8 cellular contexts compared by ENCODE assay signal in the genomic region with DNA sequence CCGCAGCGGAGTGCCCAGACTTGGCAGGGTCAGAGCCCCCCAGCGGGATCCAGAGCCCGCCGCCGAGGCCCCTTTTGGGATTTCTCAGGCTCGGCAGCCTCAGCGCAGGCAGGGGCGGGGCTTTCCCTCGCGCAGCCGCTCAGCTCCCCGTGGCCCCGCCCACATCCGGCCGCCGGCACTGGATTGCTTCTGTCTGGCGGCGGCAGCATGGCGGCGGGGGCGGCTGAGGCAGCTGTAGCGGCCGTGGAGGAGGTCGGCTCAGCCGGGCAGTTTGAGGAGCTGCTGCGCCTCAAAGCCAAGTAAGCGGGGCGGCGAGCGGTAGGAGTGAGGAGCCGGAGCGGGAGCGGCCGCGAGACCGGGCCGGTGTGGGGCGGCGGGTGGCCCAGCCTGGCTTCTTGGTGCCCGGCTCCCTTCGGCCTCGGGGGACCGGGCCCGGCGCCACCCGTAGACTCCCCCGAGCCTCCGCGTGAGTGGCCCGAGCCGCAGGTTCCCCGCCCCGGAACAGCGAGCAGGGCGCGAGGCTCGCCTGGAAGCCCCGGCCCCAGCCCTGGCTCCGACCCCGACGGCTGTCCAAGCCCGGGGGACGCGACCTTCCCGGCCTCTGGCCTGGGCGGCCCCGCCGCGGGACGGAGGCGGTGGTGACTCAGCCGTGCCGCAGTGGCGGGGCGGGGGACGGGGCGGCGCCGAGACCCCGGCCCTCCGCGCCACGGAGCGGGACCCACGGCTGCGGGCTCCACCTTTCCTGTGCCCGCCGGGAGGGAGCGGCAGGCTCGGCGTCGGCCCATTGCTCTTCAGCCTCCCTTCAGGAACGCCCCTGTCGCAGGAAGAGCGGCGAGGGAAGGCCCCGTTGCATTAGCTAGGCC. TPM values are rescaled to one million over a fixed set of nuclear protein-coding genes. Genes with fewer than 3 reads are reported as not detected.
DNase-seq lines count a peak whose midpoint lies in the region; ATAC-seq and TF ChIP-seq lines count a peak whose summit lies in the region.

A gene (plus strand): TSS at position 178 of the 863 bp plus-strand sequence. CDS start 30 bp downstream, at position 208.

- H3K4me1 Mint-ChIP-seq in activated CD8-positive, alpha-beta T cell treated with anti-CD3 and anti-CD28 coated beads, Interleukin-2, amount 10 ng/mL, durations not matched to agents 7 days and 5 days (ENCODE audit: low read depth), result peaks cover 52% of the 10 kb centered on the region

- peak within 1 kb of the TSS; percentile 87 to 98 (median 95) for H3K4me2 ChIP-seq in BLaER1 treated with 17β-estradiol and CSF1 and Interleukin-3, amounts not matched to agents 10 nM and 100 nM

- peak within 1 kb of the TSS; percentile 93 for H3K27ac Mint-ChIP-seq in activated CD8-positive, alpha-beta T cell treated with anti-CD3 and anti-CD28 coated beads, Interleukin-2, amount 10 ng/mL, durations not matched to agents 7 days and 5 days

- TF ChIP-seq CTCF in lower lobe of right lung (IDR thresholded peaks at IDR 0.05), result no peak

- ATAC-seq in HG03432 (IDR thresholded peaks at IDR 0.05; ENCODE audit: unreplicated experiment) (peak; percentile 87), lower lobe of right lung (peak; percentile 97)
- peak; percentile 90 for ATAC-seq in activated CD8-positive, alpha-beta T cell treated with anti-CD3 and anti-CD28 coated beads, Interleukin-2, amount 10 ng/mL, durations not matched to agents 7 days and 5 days

- peak within 1 kb of the TSS; percentile 92 to 97 (median 95) for H3K9ac ChIP-seq in BLaER1 treated with 17β-estradiol and CSF1 and Interleukin-3, amounts not matched to agents 10 nM and 100 nM

- H3K9me3 Mint-ChIP-seq in activated CD8-positive, alpha-beta T cell treated with anti-CD3 and anti-CD28 coated beads, Interleukin-2, amount 10 ng/mL, durations not matched to agents 7 days and 5 days (ENCODE audit: insufficient read depth), result no peaks in the 10 kb centered on the region

- POLR2A ChIA-PET in activated CD8-positive, alpha-beta T cell treated with anti-CD3 and anti-CD28 coated beads, Interleukin-2, amount 10 ng/mL, durations not matched to agents 7 days and 5 days (lab: Charles Lee), result interaction anchor here (0.6 to 4.1 kb wide), 6 partner anchors 9 to 34 kb away, joined by 3 to 61 read pairs (median 4); a partner anchor contains a TSS

- H3K36me3 ChIP-seq in BLaER1 treated with 17β-estradiol and CSF1 and Interleukin-3, amounts not matched to agents 10 nM and 100 nM, result peaks cover 0 to 34% (median 22%) of the 10 kb centered on the region in 11 experiments; a peak in 16 of 22 replicates
- no peaks in the 10 kb centered on the region for H3K36me3 ChIP-seq in lower lobe of right lung

- H3K4me3 ChIP-seq in BLaER1 treated with 17β-estradiol and CSF1 and Interleukin-3, amounts not matched to agents 10 nM and 100 nM, result peak within 1 kb of the TSS; percentile 84 to 100 (median 96)
- peak within 1 kb of the TSS; percentile 96 for H3K4me3 ChIP-seq in lower lobe of right lung

- intact Hi-C loops in lower lobe of right lung (cut with DNase I), result no loop called here

- peak; percentile 82 for TF ChIP-seq POLR2A in GM19193 (IDR thresholded peaks at IDR 0.05; ENCODE audit: extremely low read depth, insufficient read depth, insufficient read length)

- peaks cover 19% of the 10 kb centered on the region for H3K36me3 Mint-ChIP-seq in activated CD8-positive, alpha-beta T cell treated with anti-CD3 and anti-CD28 coated beads, Interleukin-2, amount 10 ng/mL, durations not matched to agents 7 days and 5 days (ENCODE audit: low read depth)

- H3K4me1 ChIP-seq in BLaER1 treated with 17β-estradiol and CSF1 and Interleukin-3, amounts not matched to agents 10 nM and 100 nM, result peaks cover 43 to 52% (median 48%) of the 10 kb centered on the region in 10 experiments
- H3K4me1 ChIP-seq in lower lobe of right lung, result peaks cover 33% of the 10 kb centered on the region

- CTCF ChIA-PET in activated CD8-positive, alpha-beta T cell treated with anti-CD3 and anti-CD28 coated beads, Interleukin-2, amount 10 ng/mL, durations not matched to agents 7 days and 5 days (lab: Charles Lee), result interaction anchor here (1.3 to 2.9 kb wide), 3 partner anchors 23 to 43 kb away, joined by 6 to 35 read pairs (median 6); a partner anchor contains a TSS

- peak within 1 kb of the TSS; percentile 91 for H3K4me3 Mint-ChIP-seq in activated CD8-positive, alpha-beta T cell treated with anti-CD3 and anti-CD28 coated beads, Interleukin-2, amount 10 ng/mL, durations not matched to agents 7 days and 5 days

- no peaks in the 10 kb centered on the region for H3K9me3 ChIP-seq in BLaER1 treated with 17β-estradiol and CSF1 and Interleukin-3, amounts not matched to agents 10 nM and 100 nM (replicated peaks in 1 of 11)
- H3K9me3 ChIP-seq in lower lobe of right lung, result no peaks in the 10 kb centered on the region

- H3K27me3 ChIP-seq in BLaER1 treated with 17β-estradiol and CSF1 and Interleukin-3, amounts not matched to agents 10 nM and 100 nM, result no peaks in the 10 kb centered on the region
- no peaks in the 10 kb centered on the region for H3K27me3 ChIP-seq in lower lobe of right lung (ENCODE audit: low read depth)

- H3K27ac ChIP-seq in BLaER1 treated with 17β-estradiol and CSF1 and Interleukin-3, amounts not matched to agents 10 nM and 100 nM, result peak within 1 kb of the TSS; percentile 78 to 94 (median 91)
- H3K27ac ChIP-seq in lower lobe of right lung, result peak within 1 kb of the TSS; percentile 85

- peaks cover 13% of the 10 kb centered on the region for H3K27me3 Mint-ChIP-seq in activated CD8-positive, alpha-beta T cell treated with anti-CD3 and anti-CD28 coated beads, Interleukin-2, amount 10 ng/mL, durations not matched to agents 7 days and 5 days (ENCODE audit: low read depth)

- peaks cover 46 to 52% (median 51%) of the 10 kb centered on the region in 11 experiments; a peak in 21 of 22 replicates for H4K20me1 ChIP-seq in BLaER1 treated with 17β-estradiol and CSF1 and Interleukin-3, amounts not matched to agents 10 nM and 100 nM

- peak; percentile 88 for DNase-seq in NCI-H82 (lab: John Stamatoyannopoulos, UW)
- peak; percentile 90 for DNase-seq in activated CD8-positive, alpha-beta T cell treated with anti-CD3 and anti-CD28 coated beads, Interleukin-2, amount 10 ng/mL, durations not matched to agents 7 days and 5 days
- peak; percentile 94 for DNase-seq in ecto neural progenitor cell (ENCODE audit: low spot score)
- DNase-seq in lower lobe of right lung, result peak; percentile 95
- peak; percentile 77 to 87 (median 80) for DNase-seq in stimulated activated CD4-positive, alpha-beta T cell treated with anti-CD3 and anti-CD28 coated beads, TNF-alpha, amount 100 ng/mL, for 24 hours (ENCODE audit: low read depth in 3 of 3)

RNA-seq across cellular contexts. Expression of the gene that starts here (rescaled TPM):
- 10 to 100 TPM; 79.4 to 80.6 TPM for total RNA-seq in activated CD8-positive, alpha-beta T cell treated with anti-CD3 and anti-CD28 coated beads, Interleukin-2, amount 10 ng/mL, durations not matched to agents 7 days and 5 days
- 45.9 TPM for total RNA-seq in lower lobe of right lung

Comparison
In these comparisons a context has a peak if more than half of its experiments do, and no peak if none do; other contexts are left out.
1. Peak in every context shown above with its lines: DNase-seq, ATAC-seq, H3K4me3 ChIP-seq and H3K27ac ChIP-seq.